Comparison of ENCODE assay signal across 8 cellular contexts in genomic region chr7:116512524-116513188, GRCh38. TPM values are rescaled to one million over a fixed set of nuclear protein-coding genes. Genes with fewer than 3 reads are reported as not detected.
DNase-seq lines count a peak whose midpoint lies in the region; ATAC-seq and TF ChIP-seq lines count a peak whose summit lies in the region.

No MANE protein-coding gene starts in this region.

- no peak for TF ChIP-seq CTCF in gastroesophageal sphincter (IDR thresholded peaks at IDR 0.05)

- H3K27ac ChIP-seq in gastroesophageal sphincter (peak overlapping the region; percentile 44 to 82 (median 80)), subcutaneous abdominal adipose tissue (ENCODE audit: low read depth, low read length) (peak overlapping the region; percentile 82)

- ATAC-seq in GM19397 (IDR thresholded peaks at IDR 0.05; ENCODE audit: unreplicated experiment), result peak; percentile 7
- no peak for ATAC-seq in gastroesophageal sphincter
- no peak for ATAC-seq in HG02588 (IDR thresholded peaks at IDR 0.05; ENCODE audit: unreplicated experiment)

- H3K4me1 ChIP-seq in gastroesophageal sphincter (peaks cover 0 to 50% (median 7%) of the 10 kb centered on the region in 3 donors), subcutaneous abdominal adipose tissue (ENCODE audit: control insufficient read depth in 5 of 5, insufficient read depth in 5 of 5, low read length in 5 of 5) (peaks cover 0 to 27% (median 9%) of the 10 kb centered on the region in 5 donors)

- peak overlapping the region; percentile 39 to 43 for H3K4me3 ChIP-seq in gastroesophageal sphincter
- H3K4me3 ChIP-seq in subcutaneous abdominal adipose tissue (ENCODE audit: low read depth in 1 of 5, low read length in 5 of 5), result peak overlapping the region in 4 of 5 donors; percentile 62 to 70 (median 67)

- H3K36me3 ChIP-seq in gastroesophageal sphincter, result peaks cover 0 to 3% of the 10 kb centered on the region in 2 donors
- peaks cover 0 to 6% (median 0%) of the 10 kb centered on the region in 5 donors for H3K36me3 ChIP-seq in subcutaneous abdominal adipose tissue (ENCODE audit: control insufficient read depth in 5 of 5, insufficient read depth in 5 of 5, low read length in 5 of 5)

- DNase-seq in SK-MEL-5 (ENCODE audit: low read depth, low spot score) (peak; percentile 28), NCI-H69 (lab: John Stamatoyannopoulos, UW) (no peak), activated T-cell treated with anti-CD3 and anti-CD28 coated beads for 4 hours (no peak), T-helper 1 cell (no peak)

- WGBS in gastroesophageal sphincter (ENCODE audit: low coverage in 1 of 2), 2 donors, result 59 to 74% methylated on average over 4 of the region's 4 CpGs

- no peak for TF ChIP-seq POLR2A in gastroesophageal sphincter (IDR thresholded peaks at IDR 0.05)

- TF ChIP-seq EP300 in gastroesophageal sphincter (IDR thresholded peaks at IDR 0.05), result no peak

- in situ Hi-C loops in SK-MEL-5 (cut with HindIII; ENCODE audit: low pct_unique_long_range_greater_than_20kb, low sequenced_read_pairs), result loop anchor here (25.0 kb wide), 1 partner anchor 250 kb away; no protein-coding TSS in a partner anchor

- H3K27me3 ChIP-seq in gastroesophageal sphincter (no peaks in the 10 kb centered on the region), subcutaneous abdominal adipose tissue (ENCODE audit: control insufficient read depth in 5 of 5, insufficient read depth in 4 of 5, low read length in 5 of 5) (no peaks in the 10 kb centered on the region)

- peak overlapping the region in 1 of 5 donors; percentile 64 for H3K9ac ChIP-seq in subcutaneous abdominal adipose tissue (ENCODE audit: low read length in 5 of 5)

- H3K9me3 ChIP-seq in gastroesophageal sphincter (no peaks in the 10 kb centered on the region), subcutaneous abdominal adipose tissue (ENCODE audit: control insufficient read depth in 5 of 5, low read length in 5 of 5) (no peaks in the 10 kb centered on the region)

RNA-seq across cellular contexts. Expression of gene CAV1, which starts 12.2 kb away (rescaled TPM):
- 18.2 and 18.5 TPM in 2 replicates for total RNA-seq in SK-MEL-5 (2014; rRNA removed; shearing (Covaris generic))
- 26.1 and 34.8 TPM in 2 replicates for polyA plus RNA-seq in SK-MEL-5 (2015; cell fraction: cytosol; rRNA removed)
- polyA plus RNA-seq in SK-MEL-5 (2015; cell fraction: nucleus; rRNA removed), result 10.9 and 12.8 TPM in 2 replicates
- 100 to 1,000 TPM; 546 to 772 (median 602) TPM for total RNA-seq in gastroesophageal sphincter

RNA-seq across cellular contexts. Expression of gene CAV2, which starts 13.1 kb away (rescaled TPM):
- total RNA-seq in SK-MEL-5 (2014; rRNA removed; shearing (Covaris generic)), result 31.9 and 32.9 TPM in 2 replicates
- polyA plus RNA-seq in SK-MEL-5 (2015; cell fraction: cytosol; rRNA removed), result 38.7 and 40.3 TPM in 2 replicates
- 8.4 and 17.5 TPM in 2 replicates for polyA plus RNA-seq in SK-MEL-5 (2015; cell fraction: nucleus; rRNA removed)
- 100 to 1,000 TPM; 142 to 188 (median 170) TPM for total RNA-seq in gastroesophageal sphincter

Comparison
In these comparisons a context has a peak if more than half of its experiments do, and no peak if none do; other contexts are left out.
1. RNA of gene CAV1, which starts 12.2 kb away (total RNA-seq): 546 to 772 TPM in gastroesophageal sphincter; 18.2 to 18.5 TPM in SK-MEL-5; every median in the first group is over 10 times any median in the second.